Comparison of ENCODE assay signal across 2 cellular contexts in the genomic region with DNA sequence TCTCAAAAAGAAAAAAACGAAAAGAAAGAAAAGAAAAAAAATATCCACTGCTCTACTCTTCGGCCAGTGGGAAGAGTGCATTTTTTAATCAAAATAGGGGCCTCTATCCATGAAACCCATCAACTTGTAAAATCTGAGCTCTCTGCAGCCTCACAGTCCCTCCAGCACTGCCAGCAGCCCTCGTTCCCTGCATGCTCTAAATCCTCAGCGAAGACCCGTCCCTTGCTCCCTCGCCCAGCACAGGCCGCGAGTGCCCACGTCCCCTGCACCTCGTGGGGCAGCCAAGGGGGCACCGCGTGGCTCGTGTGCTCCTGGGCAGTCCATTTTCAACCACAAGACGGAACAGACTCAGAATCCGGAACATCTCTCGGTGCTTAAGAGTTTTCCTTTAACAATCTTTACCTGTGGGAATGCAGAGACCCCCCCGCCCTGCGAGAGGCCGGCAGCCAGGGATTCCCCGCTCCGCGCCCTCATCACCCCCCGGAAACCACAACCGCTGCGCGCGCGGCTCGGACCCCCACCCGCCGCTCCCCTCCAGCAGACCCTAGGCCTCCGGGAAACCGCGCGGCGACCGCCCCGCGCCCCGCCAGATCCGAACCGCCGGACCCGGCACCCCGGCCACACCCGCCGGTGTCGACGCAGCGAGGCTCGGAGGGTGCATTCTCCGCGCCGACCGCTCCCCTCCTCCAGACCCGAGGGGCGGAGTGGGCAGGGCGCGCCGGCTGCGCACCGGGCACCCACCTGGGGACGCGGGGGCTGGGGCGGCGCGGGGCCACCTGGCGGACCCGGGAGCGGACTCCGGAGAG.
TF ChIP-seq lines count a peak whose summit lies in the region.

No MANE protein-coding gene starts in this region.

TF ChIP-seq in Ishikawa, 13 proteins besides CTCF, POLR2A, EP300 and RAD21:
- TF ChIP-seq, protein P1, sequence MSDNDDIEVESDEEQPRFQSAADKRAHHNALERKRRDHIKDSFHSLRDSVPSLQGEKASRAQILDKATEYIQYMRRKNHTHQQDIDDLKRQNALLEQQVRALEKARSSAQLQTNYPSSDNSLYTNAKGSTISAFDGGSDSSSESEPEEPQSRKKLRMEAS (IDR thresholded peaks at IDR 0.05), result peak; percentile 38
- no peak for TF ChIP-seq TAF1 (IDR thresholded peaks at IDR 0.05; ENCODE audit: low read depth)

TF ChIP-seq in GM12878, 131 proteins besides CTCF, POLR2A, EP300 and RAD21 (continues in another document):
- TF ChIP-seq EGR1 (IDR thresholded peaks at IDR 0.05; ENCODE audit: borderline replicate concordance in 1 of 2, low read depth in 2 of 2, low read length in 2 of 2) (no peak), ZNF274 (IDR thresholded peaks at IDR 0.05; ENCODE audit: insufficient read depth, insufficient read length) (no peak), GABPA (IDR thresholded peaks at IDR 0.05; ENCODE audit: low read depth) (no peak), BCL11A (IDR thresholded peaks at IDR 0.05; ENCODE audit: low read depth, low read length) (no peak), TCF7 (IDR thresholded peaks at IDR 0.05; ENCODE audit: borderline replicate concordance) (no peak), SIX5 (IDR thresholded peaks at IDR 0.05; ENCODE audit: low read depth, low read length, severe bottlenecking) (no peak), IKZF2 (IDR thresholded peaks at IDR 0.05) (no peak), SREBF2 (IDR thresholded peaks at IDR 0.05; ENCODE audit: low read length) (no peak), JUND (IDR thresholded peaks at IDR 0.05; ENCODE audit: low read depth, low read length) (no peak), GATAD2B (conservative IDR thresholded peaks at IDR 0.05; ENCODE audit: low read depth) (peak; percentile 77), NFXL1 (IDR thresholded peaks at IDR 0.05; ENCODE audit: borderline replicate concordance) (no peak), RAD51 (IDR thresholded peaks at IDR 0.05) (no peak), PAX5 (IDR thresholded peaks at IDR 0.05; ENCODE audit: borderline replicate concordance, low read depth, low read length) (no peak), KDM1A (IDR thresholded peaks at IDR 0.05; ENCODE audit: borderline replicate concordance) (no peak), CHD1 (IDR thresholded peaks at IDR 0.05; ENCODE audit: low read depth, low read length) (no peak), NR2F1 (conservative IDR thresholded peaks at IDR 0.05) (peak; percentile 51), LARP7 (IDR thresholded peaks at IDR 0.05) (peak; percentile 79; the same call in 1 of the 2 replicates), ASH2L (IDR thresholded peaks at IDR 0.05; ENCODE audit: borderline replicate concordance, low read depth) (0 out of 2 replicates have a peak, but pooled peaks have one; percentile 53), EED (IDR thresholded peaks at IDR 0.05; ENCODE audit: low read depth) (no peak), RUNX3 (IDR thresholded peaks at IDR 0.05; ENCODE audit: low read length) (peak; percentile 25; the same call in 1 of the 2 replicates), CBX3 (IDR thresholded peaks at IDR 0.05; ENCODE audit: borderline replicate concordance, low read depth) (no peak), STAT1 (conservative IDR thresholded peaks at IDR 0.05) (no peak), ESRRA (IDR thresholded peaks at IDR 0.05; ENCODE audit: low read length) (no peak)
- TF ChIP-seq, protein P2, sequence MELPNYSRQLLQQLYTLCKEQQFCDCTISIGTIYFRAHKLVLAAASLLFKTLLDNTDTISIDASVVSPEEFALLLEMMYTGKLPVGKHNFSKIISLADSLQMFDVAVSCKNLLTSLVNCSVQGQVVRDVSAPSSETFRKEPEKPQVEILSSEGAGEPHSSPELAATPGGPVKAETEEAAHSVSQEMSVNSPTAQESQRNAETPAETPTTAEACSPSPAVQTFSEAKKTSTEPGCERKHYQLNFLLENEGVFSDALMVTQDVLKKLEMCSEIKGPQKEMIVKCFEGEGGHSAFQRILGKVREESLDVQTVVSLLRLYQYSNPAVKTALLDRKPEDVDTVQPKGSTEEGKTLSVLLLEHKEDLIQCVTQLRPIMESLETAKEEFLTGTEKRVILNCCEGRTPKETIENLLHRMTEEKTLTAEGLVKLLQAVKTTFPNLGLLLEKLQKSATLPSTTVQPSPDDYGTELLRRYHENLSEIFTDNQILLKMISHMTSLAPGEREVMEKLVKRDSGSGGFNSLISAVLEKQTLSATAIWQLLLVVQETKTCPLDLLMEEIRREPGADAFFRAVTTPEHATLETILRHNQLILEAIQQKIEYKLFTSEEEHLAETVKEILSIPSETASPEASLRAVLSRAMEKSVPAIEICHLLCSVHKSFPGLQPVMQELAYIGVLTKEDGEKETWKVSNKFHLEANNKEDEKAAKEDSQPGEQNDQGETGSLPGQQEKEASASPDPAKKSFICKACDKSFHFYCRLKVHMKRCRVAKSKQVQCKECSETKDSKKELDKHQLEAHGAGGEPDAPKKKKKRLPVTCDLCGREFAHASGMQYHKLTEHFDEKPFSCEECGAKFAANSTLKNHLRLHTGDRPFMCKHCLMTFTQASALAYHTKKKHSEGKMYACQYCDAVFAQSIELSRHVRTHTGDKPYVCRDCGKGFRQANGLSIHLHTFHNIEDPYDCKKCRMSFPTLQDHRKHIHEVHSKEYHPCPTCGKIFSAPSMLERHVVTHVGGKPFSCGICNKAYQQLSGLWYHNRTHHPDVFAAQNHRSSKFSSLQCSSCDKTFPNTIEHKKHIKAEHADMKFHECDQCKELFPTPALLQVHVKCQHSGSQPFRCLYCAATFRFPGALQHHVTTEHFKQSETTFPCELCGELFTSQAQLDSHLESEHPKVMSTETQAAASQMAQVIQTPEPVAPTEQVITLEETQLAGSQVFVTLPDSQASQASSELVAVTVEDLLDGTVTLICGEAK (IDR thresholded peaks at IDR 0.05; ENCODE audit: borderline replicate concordance), result no peak
- TF ChIP-seq, protein P3, sequence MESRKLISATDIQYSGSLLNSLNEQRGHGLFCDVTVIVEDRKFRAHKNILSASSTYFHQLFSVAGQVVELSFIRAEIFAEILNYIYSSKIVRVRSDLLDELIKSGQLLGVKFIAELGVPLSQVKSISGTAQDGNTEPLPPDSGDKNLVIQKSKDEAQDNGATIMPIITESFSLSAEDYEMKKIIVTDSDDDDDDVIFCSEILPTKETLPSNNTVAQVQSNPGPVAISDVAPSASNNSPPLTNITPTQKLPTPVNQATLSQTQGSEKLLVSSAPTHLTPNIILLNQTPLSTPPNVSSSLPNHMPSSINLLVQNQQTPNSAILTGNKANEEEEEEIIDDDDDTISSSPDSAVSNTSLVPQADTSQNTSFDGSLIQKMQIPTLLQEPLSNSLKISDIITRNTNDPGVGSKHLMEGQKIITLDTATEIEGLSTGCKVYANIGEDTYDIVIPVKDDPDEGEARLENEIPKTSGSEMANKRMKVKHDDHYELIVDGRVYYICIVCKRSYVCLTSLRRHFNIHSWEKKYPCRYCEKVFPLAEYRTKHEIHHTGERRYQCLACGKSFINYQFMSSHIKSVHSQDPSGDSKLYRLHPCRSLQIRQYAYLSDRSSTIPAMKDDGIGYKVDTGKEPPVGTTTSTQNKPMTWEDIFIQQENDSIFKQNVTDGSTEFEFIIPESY (IDR thresholded peaks at IDR 0.05), result no peak
- TF ChIP-seq, protein P4, sequence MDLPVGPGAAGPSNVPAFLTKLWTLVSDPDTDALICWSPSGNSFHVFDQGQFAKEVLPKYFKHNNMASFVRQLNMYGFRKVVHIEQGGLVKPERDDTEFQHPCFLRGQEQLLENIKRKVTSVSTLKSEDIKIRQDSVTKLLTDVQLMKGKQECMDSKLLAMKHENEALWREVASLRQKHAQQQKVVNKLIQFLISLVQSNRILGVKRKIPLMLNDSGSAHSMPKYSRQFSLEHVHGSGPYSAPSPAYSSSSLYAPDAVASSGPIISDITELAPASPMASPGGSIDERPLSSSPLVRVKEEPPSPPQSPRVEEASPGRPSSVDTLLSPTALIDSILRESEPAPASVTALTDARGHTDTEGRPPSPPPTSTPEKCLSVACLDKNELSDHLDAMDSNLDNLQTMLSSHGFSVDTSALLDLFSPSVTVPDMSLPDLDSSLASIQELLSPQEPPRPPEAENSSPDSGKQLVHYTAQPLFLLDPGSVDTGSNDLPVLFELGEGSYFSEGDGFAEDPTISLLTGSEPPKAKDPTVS (IDR thresholded peaks at IDR 0.05; ENCODE audit: low read depth, low read length), result no peak
- TF ChIP-seq, protein P1 (IDR thresholded peaks at IDR 0.05; ENCODE audit: low read depth, low read length), result no peak
- TF ChIP-seq, protein P5, sequence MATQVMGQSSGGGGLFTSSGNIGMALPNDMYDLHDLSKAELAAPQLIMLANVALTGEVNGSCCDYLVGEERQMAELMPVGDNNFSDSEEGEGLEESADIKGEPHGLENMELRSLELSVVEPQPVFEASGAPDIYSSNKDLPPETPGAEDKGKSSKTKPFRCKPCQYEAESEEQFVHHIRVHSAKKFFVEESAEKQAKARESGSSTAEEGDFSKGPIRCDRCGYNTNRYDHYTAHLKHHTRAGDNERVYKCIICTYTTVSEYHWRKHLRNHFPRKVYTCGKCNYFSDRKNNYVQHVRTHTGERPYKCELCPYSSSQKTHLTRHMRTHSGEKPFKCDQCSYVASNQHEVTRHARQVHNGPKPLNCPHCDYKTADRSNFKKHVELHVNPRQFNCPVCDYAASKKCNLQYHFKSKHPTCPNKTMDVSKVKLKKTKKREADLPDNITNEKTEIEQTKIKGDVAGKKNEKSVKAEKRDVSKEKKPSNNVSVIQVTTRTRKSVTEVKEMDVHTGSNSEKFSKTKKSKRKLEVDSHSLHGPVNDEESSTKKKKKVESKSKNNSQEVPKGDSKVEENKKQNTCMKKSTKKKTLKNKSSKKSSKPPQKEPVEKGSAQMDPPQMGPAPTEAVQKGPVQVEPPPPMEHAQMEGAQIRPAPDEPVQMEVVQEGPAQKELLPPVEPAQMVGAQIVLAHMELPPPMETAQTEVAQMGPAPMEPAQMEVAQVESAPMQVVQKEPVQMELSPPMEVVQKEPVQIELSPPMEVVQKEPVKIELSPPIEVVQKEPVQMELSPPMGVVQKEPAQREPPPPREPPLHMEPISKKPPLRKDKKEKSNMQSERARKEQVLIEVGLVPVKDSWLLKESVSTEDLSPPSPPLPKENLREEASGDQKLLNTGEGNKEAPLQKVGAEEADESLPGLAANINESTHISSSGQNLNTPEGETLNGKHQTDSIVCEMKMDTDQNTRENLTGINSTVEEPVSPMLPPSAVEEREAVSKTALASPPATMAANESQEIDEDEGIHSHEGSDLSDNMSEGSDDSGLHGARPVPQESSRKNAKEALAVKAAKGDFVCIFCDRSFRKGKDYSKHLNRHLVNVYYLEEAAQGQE (IDR thresholded peaks at IDR 0.05; ENCODE audit: low read depth, low read length), result no peak
- TF ChIP-seq, protein P6, sequence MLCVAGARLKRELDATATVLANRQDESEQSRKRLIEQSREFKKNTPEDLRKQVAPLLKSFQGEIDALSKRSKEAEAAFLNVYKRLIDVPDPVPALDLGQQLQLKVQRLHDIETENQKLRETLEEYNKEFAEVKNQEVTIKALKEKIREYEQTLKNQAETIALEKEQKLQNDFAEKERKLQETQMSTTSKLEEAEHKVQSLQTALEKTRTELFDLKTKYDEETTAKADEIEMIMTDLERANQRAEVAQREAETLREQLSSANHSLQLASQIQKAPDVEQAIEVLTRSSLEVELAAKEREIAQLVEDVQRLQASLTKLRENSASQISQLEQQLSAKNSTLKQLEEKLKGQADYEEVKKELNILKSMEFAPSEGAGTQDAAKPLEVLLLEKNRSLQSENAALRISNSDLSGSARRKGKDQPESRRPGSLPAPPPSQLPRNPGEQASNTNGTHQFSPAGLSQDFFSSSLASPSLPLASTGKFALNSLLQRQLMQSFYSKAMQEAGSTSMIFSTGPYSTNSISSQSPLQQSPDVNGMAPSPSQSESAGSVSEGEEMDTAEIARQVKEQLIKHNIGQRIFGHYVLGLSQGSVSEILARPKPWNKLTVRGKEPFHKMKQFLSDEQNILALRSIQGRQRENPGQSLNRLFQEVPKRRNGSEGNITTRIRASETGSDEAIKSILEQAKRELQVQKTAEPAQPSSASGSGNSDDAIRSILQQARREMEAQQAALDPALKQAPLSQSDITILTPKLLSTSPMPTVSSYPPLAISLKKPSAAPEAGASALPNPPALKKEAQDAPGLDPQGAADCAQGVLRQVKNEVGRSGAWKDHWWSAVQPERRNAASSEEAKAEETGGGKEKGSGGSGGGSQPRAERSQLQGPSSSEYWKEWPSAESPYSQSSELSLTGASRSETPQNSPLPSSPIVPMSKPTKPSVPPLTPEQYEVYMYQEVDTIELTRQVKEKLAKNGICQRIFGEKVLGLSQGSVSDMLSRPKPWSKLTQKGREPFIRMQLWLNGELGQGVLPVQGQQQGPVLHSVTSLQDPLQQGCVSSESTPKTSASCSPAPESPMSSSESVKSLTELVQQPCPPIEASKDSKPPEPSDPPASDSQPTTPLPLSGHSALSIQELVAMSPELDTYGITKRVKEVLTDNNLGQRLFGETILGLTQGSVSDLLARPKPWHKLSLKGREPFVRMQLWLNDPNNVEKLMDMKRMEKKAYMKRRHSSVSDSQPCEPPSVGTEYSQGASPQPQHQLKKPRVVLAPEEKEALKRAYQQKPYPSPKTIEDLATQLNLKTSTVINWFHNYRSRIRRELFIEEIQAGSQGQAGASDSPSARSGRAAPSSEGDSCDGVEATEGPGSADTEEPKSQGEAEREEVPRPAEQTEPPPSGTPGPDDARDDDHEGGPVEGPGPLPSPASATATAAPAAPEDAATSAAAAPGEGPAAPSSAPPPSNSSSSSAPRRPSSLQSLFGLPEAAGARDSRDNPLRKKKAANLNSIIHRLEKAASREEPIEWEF (IDR thresholded peaks at IDR 0.05; ENCODE audit: insufficient replicate concordance, low read depth, low read length), result no peak
- TF ChIP-seq, protein P7, sequence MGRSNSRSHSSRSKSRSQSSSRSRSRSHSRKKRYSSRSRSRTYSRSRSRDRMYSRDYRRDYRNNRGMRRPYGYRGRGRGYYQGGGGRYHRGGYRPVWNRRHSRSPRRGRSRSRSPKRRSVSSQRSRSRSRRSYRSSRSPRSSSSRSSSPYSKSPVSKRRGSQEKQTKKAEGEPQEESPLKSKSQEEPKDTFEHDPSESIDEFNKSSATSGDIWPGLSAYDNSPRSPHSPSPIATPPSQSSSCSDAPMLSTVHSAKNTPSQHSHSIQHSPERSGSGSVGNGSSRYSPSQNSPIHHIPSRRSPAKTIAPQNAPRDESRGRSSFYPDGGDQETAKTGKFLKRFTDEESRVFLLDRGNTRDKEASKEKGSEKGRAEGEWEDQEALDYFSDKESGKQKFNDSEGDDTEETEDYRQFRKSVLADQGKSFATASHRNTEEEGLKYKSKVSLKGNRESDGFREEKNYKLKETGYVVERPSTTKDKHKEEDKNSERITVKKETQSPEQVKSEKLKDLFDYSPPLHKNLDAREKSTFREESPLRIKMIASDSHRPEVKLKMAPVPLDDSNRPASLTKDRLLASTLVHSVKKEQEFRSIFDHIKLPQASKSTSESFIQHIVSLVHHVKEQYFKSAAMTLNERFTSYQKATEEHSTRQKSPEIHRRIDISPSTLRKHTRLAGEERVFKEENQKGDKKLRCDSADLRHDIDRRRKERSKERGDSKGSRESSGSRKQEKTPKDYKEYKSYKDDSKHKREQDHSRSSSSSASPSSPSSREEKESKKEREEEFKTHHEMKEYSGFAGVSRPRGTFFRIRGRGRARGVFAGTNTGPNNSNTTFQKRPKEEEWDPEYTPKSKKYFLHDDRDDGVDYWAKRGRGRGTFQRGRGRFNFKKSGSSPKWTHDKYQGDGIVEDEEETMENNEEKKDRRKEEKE (IDR thresholded peaks at IDR 0.05), result no peak
- TF ChIP-seq, protein P8, sequence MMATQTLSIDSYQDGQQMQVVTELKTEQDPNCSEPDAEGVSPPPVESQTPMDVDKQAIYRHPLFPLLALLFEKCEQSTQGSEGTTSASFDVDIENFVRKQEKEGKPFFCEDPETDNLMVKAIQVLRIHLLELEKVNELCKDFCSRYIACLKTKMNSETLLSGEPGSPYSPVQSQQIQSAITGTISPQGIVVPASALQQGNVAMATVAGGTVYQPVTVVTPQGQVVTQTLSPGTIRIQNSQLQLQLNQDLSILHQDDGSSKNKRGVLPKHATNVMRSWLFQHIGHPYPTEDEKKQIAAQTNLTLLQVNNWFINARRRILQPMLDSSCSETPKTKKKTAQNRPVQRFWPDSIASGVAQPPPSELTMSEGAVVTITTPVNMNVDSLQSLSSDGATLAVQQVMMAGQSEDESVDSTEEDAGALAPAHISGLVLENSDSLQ (IDR thresholded peaks at IDR 0.05), result no peak
